8 cellular contexts compared by ENCODE assay signal in genomic region chr1:154407021-154407865, GRCh38. TPM values are rescaled to one million over a fixed set of nuclear protein-coding genes. Genes with fewer than 3 reads are reported as not detected.
DNase-seq lines count a peak whose midpoint lies in the region; ATAC-seq and TF ChIP-seq lines count a peak whose summit lies in the region.

No MANE protein-coding gene starts in this region.

- H3K9me3 Mint-ChIP-seq in T-cell (no peaks in the 10 kb centered on the region), endodermal cell (no peaks in the 10 kb centered on the region)

- DNase-seq in heart right ventricle = no peak
- DNase-seq in cardiac septum (ENCODE audit: low spot score) = no peak
- DNase-seq in T-cell = peak in 3 of 34 experiments; percentile 14 to 23 (median 23)
- peak; percentile 48 for DNase-seq in endodermal cell
- peak; percentile 52 for DNase-seq in putamen (ENCODE audit: low spot score)
- no peak for DNase-seq in NCI-H774 (lab: John Stamatoyannopoulos, UW)
- DNase-seq in NCI-H1092 (lab: John Stamatoyannopoulos, UW) = no peak

- CTCF ChIA-PET in T-cell (lab: Charles Lee) = interaction anchor here in 1 of 2 donors (0.8 to 1.6 kb wide), 6 partner anchors 58 to 678 kb away, joined by 3 to 4 read pairs (median 3); no protein-coding TSS in a partner anchor

- peaks cover 0 to 6% (median 0%) of the 10 kb centered on the region in 9 donors for H3K36me3 ChIP-seq in heart right ventricle
- no peaks in the 10 kb centered on the region for H3K36me3 ChIP-seq in endodermal cell (ENCODE audit: control insufficient read depth, insufficient read depth, low read length)

- peaks cover 83 to 86% (median 84%) of the 10 kb centered on the region in 3 donors for H3K4me1 Mint-ChIP-seq in T-cell
- peaks cover 17% of the 10 kb centered on the region for H3K4me1 Mint-ChIP-seq in endodermal cell

- POLR2A ChIA-PET in T-cell (lab: Charles Lee) = interaction anchor here in 1 of 2 donors (0.6 to 0.9 kb wide), 2 partner anchors 13 to 24 kb away, joined by 3 to 4 read pairs; no protein-coding TSS in a partner anchor

- H3K27ac Mint-ChIP-seq in T-cell (peak overlapping the region; percentile 98 to 99), endodermal cell (no peak overlapping the region)

- peaks cover 3 to 94% (median 48%) of the 10 kb centered on the region in 9 donors for H3K4me1 ChIP-seq in heart right ventricle
- peaks cover 19% of the 10 kb centered on the region for H3K4me1 ChIP-seq in endodermal cell (ENCODE audit: control insufficient read depth, insufficient read depth, low read length)

- peak overlapping the region; percentile 78 to 96 (median 94) for H3K27ac ChIP-seq in heart right ventricle
- H3K27ac ChIP-seq in endodermal cell (ENCODE audit: low read depth, low read length) = no peak overlapping the region

- H3K9me3 ChIP-seq in heart right ventricle (no peaks in the 10 kb centered on the region), endodermal cell (ENCODE audit: control insufficient read depth, low read length) (no peaks in the 10 kb centered on the region)

- TF ChIP-seq CTCF in heart right ventricle (IDR thresholded peaks at IDR 0.05) (no peak), endodermal cell (conservative IDR thresholded peaks at IDR 0.05) (no peak)

- H3K27me3 ChIP-seq in heart right ventricle (no peaks in the 10 kb centered on the region), endodermal cell (ENCODE audit: control insufficient read depth, insufficient read depth, low read length, poor library complexity, severe bottlenecking) (peaks cover 48% of the 10 kb centered on the region)

- H3K36me3 Mint-ChIP-seq in T-cell = peaks cover 11% of the 10 kb centered on the region
- H3K36me3 Mint-ChIP-seq in endodermal cell (ENCODE audit: low read depth) = no peaks in the 10 kb centered on the region

- no peaks in the 10 kb centered on the region for H3K27me3 Mint-ChIP-seq in T-cell
- H3K27me3 Mint-ChIP-seq in endodermal cell (ENCODE audit: insufficient read depth) = peaks cover 51% of the 10 kb centered on the region

- H3K4me3 Mint-ChIP-seq in T-cell (peak overlapping the region; percentile 92 to 93 (median 92)), endodermal cell (no peak overlapping the region)

- 70 to 74% methylated on average over 10 of the region's 10 CpGs for WGBS in heart right ventricle, 2 donors
- WGBS in endodermal cell (ENCODE audit: insufficient coverage in 1 of 2, insufficient read length in 1 of 2), 2 experiments = 77 to 89% methylated on average over 9 to 10 of the region's 10 CpGs

- intact Hi-C loops in heart right ventricle (cut with DNase I) = loop anchor here in 6 of 10 donors (5.0 to 10.0 kb wide), 7 partner anchors 35 to 140 kb away; no protein-coding TSS in a partner anchor
- intact Hi-C loops in cardiac septum (cut with DNase I) = loop anchor here (5.0 kb wide), 1 partner anchor 150 kb away; the partner anchor contains the start of gene UBE2Q1

- no peak overlapping the region for H3K9ac ChIP-seq in endodermal cell (ENCODE audit: extremely low read depth, low read length, poor library complexity, severe bottlenecking)

- ATAC-seq in heart right ventricle (peak in 1 of 8 donors; percentile 3), T-cell (replicated peaks in 1 of 4) (peak in 1 of 4 experiments; percentile 5), HG02588 (IDR thresholded peaks at IDR 0.05; ENCODE audit: unreplicated experiment) (no peak)

- H3K4me3 ChIP-seq in heart right ventricle = peak overlapping the region in 9 of 10 donors; percentile 5 to 78 (median 67)
- H3K4me3 ChIP-seq in endodermal cell (ENCODE audit: low read length) = no peak overlapping the region

RNA-seq across cellular contexts. Expression of gene IL6R, which starts 2.1 kb away (rescaled TPM):
- total RNA-seq in heart right ventricle (10 to 100 TPM in 5 of 10 donors, 1 to 10 TPM in 5; 6.1 to 16.2 (median 10.0) TPM), cardiac septum (5.2 TPM), T-cell (10 to 100 TPM; 76.0 to 87.9 (median 80.8) TPM), endodermal cell (1 to 10 TPM in 1 of 2 donors, under 1 TPM in 1; 0.77 to 1.0 TPM)
- polyA plus RNA-seq in heart right ventricle = 1 to 10 TPM; 2.9 to 6.2 TPM
- polyA plus RNA-seq in endodermal cell (2013, experiment 1 of 2) = 0.50 TPM
- 0.25 TPM for polyA plus RNA-seq in endodermal cell (2013, experiment 2 of 2)

Comparison
In these comparisons a context has a peak if more than half of its experiments do, and no peak if none do; other contexts are left out.
1. DNase-seq: peak in endodermal cell (single experiment) and putamen (single experiment); none in heart right ventricle (0 of 2), cardiac septum (single experiment), NCI-H774 (single experiment) and NCI-H1092 (single experiment).
2. RNA of gene IL6R, which starts 2.1 kb away (total RNA-seq): 76.0 to 87.9 TPM in T-cell; 6.1 to 16.2 TPM in heart right ventricle, 5.2 TPM in cardiac septum (single experiment) and 0.77 to 1.0 TPM in endodermal cell; every median in the first group is over 4 times any median in the second.